In the genomic region with DNA sequence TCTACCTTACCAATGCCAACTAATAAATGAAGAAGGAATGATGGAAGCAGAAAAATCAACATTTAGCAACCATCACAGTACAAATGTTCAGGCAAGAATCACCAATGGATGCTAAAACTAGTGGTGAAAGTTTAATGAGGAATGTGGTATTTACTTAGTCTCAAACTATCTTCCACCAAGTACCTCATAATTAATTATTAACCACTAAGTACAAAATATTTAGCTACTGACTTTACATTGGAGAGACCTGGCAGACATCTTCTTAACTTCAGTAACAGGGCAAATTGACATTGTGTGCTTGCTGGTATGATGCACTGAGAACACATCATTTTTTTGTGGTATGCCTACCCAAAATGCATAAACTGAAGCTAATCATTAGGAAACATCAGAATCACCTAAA, we compare ENCODE assay signal across 23 cellular contexts.
DNase-seq lines count a peak whose midpoint lies in the region; ATAC-seq and TF ChIP-seq lines count a peak whose summit lies in the region.
"Had no signal": no experiment of that assay in that cellular context is flagged by ENCODE, and none has a peak within 500 bp of the region (broad histone marks: within the 10 kb centered on the region; RNA-seq: fewer than 3 reads in every experiment).

No MANE protein-coding gene starts in this region.

- H3K4me3 Mint-ChIP-seq in stimulated activated naive CD8-positive, alpha-beta T cell treated with anti-CD3 and anti-CD28 coated beads, Interleukin-15, amount 100 ng/mL, for 72 hours = no peak overlapping the region
- no peak overlapping the region for H3K4me3 Mint-ChIP-seq in osteocyte (ENCODE audit: unreplicated experiment)
- H3K4me3 Mint-ChIP-seq: CD8-positive, alpha-beta T cell had no signal

- H3K4me3 ChIP-seq in BLaER1 (no peak overlapping the region), testis (no peak overlapping the region)
- H3K4me3 ChIP-seq: SK-N-MC had no signal

- ATAC-seq in HG03571 (IDR thresholded peaks at IDR 0.05; ENCODE audit: unreplicated experiment) = peak; percentile 42
- ATAC-seq in stimulated activated naive CD8-positive, alpha-beta T cell treated with anti-CD3 and anti-CD28 coated beads, Interleukin-15, amount 100 ng/mL, for 72 hours = no peak
- ATAC-seq: CD8-positive, alpha-beta T cell; HCT116 had no signal

- H3K27me3 ChIP-seq in BLaER1 = peaks cover 83% of the 10 kb centered on the region
- H3K27me3 ChIP-seq in testis = no peaks in the 10 kb centered on the region

- H3K36me3 Mint-ChIP-seq in osteocyte (ENCODE audit: unreplicated experiment) = no peaks in the 10 kb centered on the region
- H3K36me3 Mint-ChIP-seq: CD8-positive, alpha-beta T cell had no signal

- no peaks in the 10 kb centered on the region for H3K36me3 ChIP-seq in BLaER1
- no peaks in the 10 kb centered on the region for H3K36me3 ChIP-seq in testis (ENCODE audit: low read depth, missing control alignments)

- no peak for TF ChIP-seq POLR2A in testis (IDR thresholded peaks at IDR 0.05)

- no peaks in the 10 kb centered on the region for H3K9me3 ChIP-seq in BLaER1
- H3K9me3 ChIP-seq in testis = no peaks in the 10 kb centered on the region

- no peak for TF ChIP-seq CTCF in testis (IDR thresholded peaks at IDR 0.05)
- TF ChIP-seq CTCF in osteocyte (IDR thresholded peaks at IDR 0.05) = no peak

- intact Hi-C loops in testis (cut with DNase I; ENCODE audit: low total_unique reads) = no loop called here

- H3K9ac ChIP-seq in BLaER1 = no peak overlapping the region

- no peak overlapping the region for H3K27ac Mint-ChIP-seq in stimulated activated naive CD8-positive, alpha-beta T cell treated with anti-CD3 and anti-CD28 coated beads, Interleukin-15, amount 100 ng/mL, for 72 hours
- no peak overlapping the region for H3K27ac Mint-ChIP-seq in osteocyte (ENCODE audit: unreplicated experiment)
- H3K27ac Mint-ChIP-seq: CD8-positive, alpha-beta T cell had no signal

- H3K27ac ChIP-seq in BLaER1 = no peak overlapping the region; the same call in 1 of the 2 replicates
- no peak overlapping the region for H3K27ac ChIP-seq in testis
- H3K27ac ChIP-seq: RWPE1, SK-N-MC had no signal

- H3K27me3 Mint-ChIP-seq in stimulated activated naive CD8-positive, alpha-beta T cell treated with anti-CD3 and anti-CD28 coated beads, Interleukin-15, amount 100 ng/mL, for 72 hours = no peaks in the 10 kb centered on the region
- peaks cover 8% of the 10 kb centered on the region for H3K27me3 Mint-ChIP-seq in osteocyte (ENCODE audit: unreplicated experiment)

- H3K4me1 Mint-ChIP-seq in stimulated activated naive CD8-positive, alpha-beta T cell treated with anti-CD3 and anti-CD28 coated beads, Interleukin-15, amount 100 ng/mL, for 72 hours = peaks cover 8% of the 10 kb centered on the region
- H3K4me1 Mint-ChIP-seq in osteocyte (ENCODE audit: unreplicated experiment) = no peaks in the 10 kb centered on the region

- H3K4me1 ChIP-seq in BLaER1 = peaks cover 15% of the 10 kb centered on the region
- H3K4me1 ChIP-seq in testis = no peaks in the 10 kb centered on the region

- no peaks in the 10 kb centered on the region for H3K9me3 Mint-ChIP-seq in stimulated activated naive CD8-positive, alpha-beta T cell treated with anti-CD3 and anti-CD28 coated beads, Interleukin-15, amount 100 ng/mL, for 72 hours
- H3K9me3 Mint-ChIP-seq in osteocyte (ENCODE audit: unreplicated experiment) = peaks cover 2% of the 10 kb centered on the region
- H3K9me3 Mint-ChIP-seq: CD8-positive, alpha-beta T cell had no signal

- peak; percentile 28 for DNase-seq in DMS53 treated with DMSO at 0.1 percent for 48 hours (lab: John Stamatoyannopoulos, UW; ENCODE audit: unreplicated experiment)
- DNase-seq in kidney tubule cell (ENCODE audit: low spot score) = peak; percentile 44
- DNase-seq in testis = no peak
- DNase-seq in stimulated activated naive CD8-positive, alpha-beta T cell treated with anti-CD3 and anti-CD28 coated beads, Interleukin-15, amount 100 ng/mL, for 72 hours = no peak
- no peak for DNase-seq in osteocyte (ENCODE audit: extremely low spot score, unreplicated experiment)
- DNase-seq: ACHN; C1 segment of cervical spinal cord; Calu3; CD8-positive, alpha-beta T cell; EL; Karpas-422; NCI-H1694; NCI-H2081; NCI-H2171 treated with DMSO at 0.1 percent for 48 hours; NCI-H524 treated with DMSO at 0.1 percent for 48 hours; NCI-H82; SHP77 treated with DMSO at 0.1 percent for 48 hours; SW 1271 had no signal

- peak overlapping the region; percentile 48 for H3K4me2 ChIP-seq in BLaER1

- no peaks in the 10 kb centered on the region for H4K20me1 ChIP-seq in BLaER1

Comparison
In these comparisons a context has a peak if more than half of its experiments do, and no peak if none do; other contexts are left out.
1. DNase-seq: peak in DMS53 treated with DMSO at 0.1 percent for 48 hours (single experiment) and kidney tubule cell (single experiment); none in testis (single experiment), stimulated activated naive CD8-positive, alpha-beta T cell treated with anti-CD3 and anti-CD28 coated beads, Interleukin-15, amount 100 ng/mL, for 72 hours (0 of 2) and osteocyte (single experiment).